In genomic region chr21:37905291-37905690, GRCh38 we compare ENCODE assay signal across 37 cellular contexts. TPM values are rescaled to one million over a fixed set of nuclear protein-coding genes. Genes with fewer than 3 reads are reported as not detected.
"Had no signal": no experiment of that assay in that cellular context is flagged by ENCODE, and none has a peak within 500 bp of the region (broad histone marks: within the 10 kb centered on the region; RNA-seq: fewer than 3 reads in every experiment).

No MANE protein-coding gene starts in this region.

- H3K4me3 Mint-ChIP-seq: activated naive CD4-positive, alpha-beta T cell treated with anti-CD3 and anti-CD28 coated beads for 36 hours; activated naive CD4-positive, alpha-beta T cell treated with anti-CD3 and anti-CD28 coated beads, Interleukin-2, amount 10 ng/mL, durations not matched to agents 7 days and 5 days; activated naive CD4-positive, alpha-beta T cell treated with anti-CD3 and anti-CD28 coated beads, Interleukin-2, amount 50 U/mL, for 24 hours; activated naive CD8-positive, alpha-beta T cell; activated naive CD8-positive, alpha-beta T cell treated with anti-CD3 and anti-CD28 coated beads for 36 hours; activated naive CD8-positive, alpha-beta T cell treated with anti-CD3 and anti-CD28 coated beads, Interleukin-2, amount 10 ng/mL, durations not matched to agents 7 days and 5 days; activated naive CD8-positive, alpha-beta T cell treated with anti-CD3 and anti-CD28 coated beads, Interleukin-2, amount 50 U/mL, for 24 hours; activated T-cell treated with anti-CD3 and anti-CD28 coated beads, Interleukin-2, amount 50 U/mL, for 24 hours; activated T-cell treated with anti-CD3 and anti-CD28 coated beads, Interleukin-2, amount 50 U/mL, for 4 hours; activated T-cell treated with anti-CD3 and anti-CD28 coated beads, Interleukin-2, amount 50 U/mL, for 72 hours; activated T-helper 1 cell treated with anti-CD3 and anti-CD28 coated beads, Interleukin-12 subunit alpha, Interleukin-12 subunit beta, Interleukin-2, Interleukin-4 antibody, amounts not matched to agents 30 ng/mL and 10 ng/mL and 1 ng/mL, durations not matched to agents 14 hours and 24 hours and 36 hours; activated T-helper 17 cell treated with anti-CD3 and anti-CD28 coated beads, Interleukin-2, amount 50 U/mL, for 72 hours; brain; central memory CD8-positive, alpha-beta T cell had no signal

- H3K4me3 ChIP-seq: adrenal gland, ascending aorta, body of pancreas, breast epithelium, cardiac muscle cell had no signal

- H3K9me3 Mint-ChIP-seq: activated naive CD4-positive, alpha-beta T cell treated with anti-CD3 and anti-CD28 coated beads for 36 hours; activated naive CD4-positive, alpha-beta T cell treated with anti-CD3 and anti-CD28 coated beads, Interleukin-2, amount 10 ng/mL, durations not matched to agents 7 days and 5 days; activated naive CD4-positive, alpha-beta T cell treated with anti-CD3 and anti-CD28 coated beads, Interleukin-2, amount 50 U/mL, for 24 hours; activated naive CD8-positive, alpha-beta T cell treated with anti-CD3 and anti-CD28 coated beads for 36 hours; activated naive CD8-positive, alpha-beta T cell treated with anti-CD3 and anti-CD28 coated beads, Interleukin-2, amount 10 ng/mL, durations not matched to agents 7 days and 5 days; activated naive CD8-positive, alpha-beta T cell treated with anti-CD3 and anti-CD28 coated beads, Interleukin-2, amount 50 U/mL, for 24 hours; activated T-cell treated with anti-CD3 and anti-CD28 coated beads, Interleukin-2, amount 50 U/mL, for 24 hours; activated T-cell treated with anti-CD3 and anti-CD28 coated beads, Interleukin-2, amount 50 U/mL, for 4 hours; activated T-cell treated with anti-CD3 and anti-CD28 coated beads, Interleukin-2, amount 50 U/mL, for 72 hours; activated T-helper 1 cell treated with anti-CD3 and anti-CD28 coated beads, Interleukin-12 subunit alpha, Interleukin-12 subunit beta, Interleukin-2, Interleukin-4 antibody, amounts not matched to agents 30 ng/mL and 10 ng/mL and 1 ng/mL, durations not matched to agents 14 hours and 24 hours and 36 hours; activated T-helper 17 cell treated with anti-CD3 and anti-CD28 coated beads, Interleukin-2, amount 50 U/mL, for 72 hours; activated T-helper 2 cell treated with anti-CD3 and anti-CD28 coated beads, Interferon-gamma antibody, Interleukin-2, Interleukin-4, amounts not matched to agents 10 μg/mL and 5 μg/mL and 100 μg/mL, durations not matched to agents 14 hours and 24 hours and 36 hours; brain; central memory CD8-positive, alpha-beta T cell had no signal

- H3K27me3 ChIP-seq: ascending aorta, body of pancreas had no signal

- ATAC-seq: activated naive CD4-positive, alpha-beta T cell treated with anti-CD3 and anti-CD28 coated beads, Interleukin-2, amount 50 U/mL, for 72 hours; activated naive CD8-positive, alpha-beta T cell treated with anti-CD3 and anti-CD28 coated beads, Interleukin-2, amount 50 U/mL, for 24 hours; activated T-cell treated with anti-CD3 and anti-CD28 coated beads, Interleukin-2, amount 50 U/mL, for 4 hours; activated T-cell treated with anti-CD3 and anti-CD28 coated beads, Interleukin-2, amount 50 U/mL, for 72 hours; activated T-helper 17 cell treated with anti-CD3 and anti-CD28 coated beads, Interleukin-2, amount 50 U/mL, for 72 hours; body of pancreas had no signal

- H3K27ac ChIP-seq: adrenal gland, ascending aorta, body of pancreas, brain microvascular endothelial cell, breast epithelium, cardiac muscle cell had no signal

- DNase-seq: activated effector memory CD4-positive, alpha-beta T cell treated with anti-CD3 and anti-CD28 coated beads, Interleukin-2, amount 50 U/mL, for 16 hours; activated effector memory CD4-positive, alpha-beta T cell treated with Interleukin-2 at 50 U/mL for 16 hours; activated gamma-delta T cell; activated gamma-delta T cell treated with Interleukin-2 at 50 U/mL for 16 hours; activated naive CD4-positive, alpha-beta T cell; activated naive CD4-positive, alpha-beta T cell treated with anti-CD3 and anti-CD28 coated beads for 36 hours; activated naive CD4-positive, alpha-beta T cell treated with anti-CD3 and anti-CD28 coated beads, Interleukin-2, amount 10 ng/mL, durations not matched to agents 7 days and 5 days; activated naive CD4-positive, alpha-beta T cell treated with anti-CD3 and anti-CD28 coated beads, Interleukin-2, amount 50 U/mL, for 16 hours; activated naive CD4-positive, alpha-beta T cell treated with Interleukin-2 at 50 U/mL for 16 hours; activated naive CD8-positive, alpha-beta T cell treated with anti-CD3 and anti-CD28 coated beads for 36 hours; activated naive CD8-positive, alpha-beta T cell treated with anti-CD3 and anti-CD28 coated beads, Interleukin-2, amount 10 ng/mL, durations not matched to agents 7 days and 5 days; activated naive CD8-positive, alpha-beta T cell treated with anti-CD3 and anti-CD28 coated beads, Interleukin-2, amount 50 U/mL, for 24 hours; activated T-cell treated with anti-CD3 and anti-CD28 coated beads, Interleukin-2, amount 50 U/mL, for 1 hour; activated T-cell treated with anti-CD3 and anti-CD28 coated beads, Interleukin-2, amount 50 U/mL, for 24 hours; activated T-cell treated with anti-CD3 and anti-CD28 coated beads, Interleukin-2, amount 50 U/mL, for 4 hours; activated T-cell treated with anti-CD3 and anti-CD28 coated beads, Interleukin-2, amount 50 U/mL, for 48 hours; activated T-cell treated with anti-CD3 and anti-CD28 coated beads, Interleukin-2, amount 50 U/mL, for 72 hours; adrenal gland; amniotic stem cell; aorta; brain microvascular endothelial cell; central memory CD4-positive, alpha-beta T cell had no signal

- H3K9me3 ChIP-seq: adrenal gland, ascending aorta, body of pancreas, breast epithelium had no signal

- H3K27me3 Mint-ChIP-seq: activated naive CD4-positive, alpha-beta T cell treated with anti-CD3 and anti-CD28 coated beads, Interleukin-2, amount 10 ng/mL, durations not matched to agents 7 days and 5 days had no signal

- FAIRE-seq: astrocyte, bronchial epithelial cell had no signal

- H3K4me1 Mint-ChIP-seq: activated naive CD4-positive, alpha-beta T cell treated with anti-CD3 and anti-CD28 coated beads, Interleukin-2, amount 10 ng/mL, durations not matched to agents 7 days and 5 days; activated naive CD4-positive, alpha-beta T cell treated with anti-CD3 and anti-CD28 coated beads, Interleukin-2, amount 50 U/mL, for 24 hours; activated naive CD8-positive, alpha-beta T cell treated with anti-CD3 and anti-CD28 coated beads for 36 hours; activated naive CD8-positive, alpha-beta T cell treated with anti-CD3 and anti-CD28 coated beads, Interleukin-2, amount 10 ng/mL, durations not matched to agents 7 days and 5 days; activated naive CD8-positive, alpha-beta T cell treated with anti-CD3 and anti-CD28 coated beads, Interleukin-2, amount 50 U/mL, for 24 hours; activated T-helper 17 cell treated with anti-CD3 and anti-CD28 coated beads, Interleukin-2, amount 50 U/mL, for 72 hours; brain; central memory CD8-positive, alpha-beta T cell had no signal

- H3K36me3 ChIP-seq: adrenal gland, ascending aorta, brain microvascular endothelial cell, breast epithelium, cardiac muscle cell had no signal

- H3K36me3 Mint-ChIP-seq: activated naive CD4-positive, alpha-beta T cell treated with anti-CD3 and anti-CD28 coated beads, Interleukin-2, amount 10 ng/mL, durations not matched to agents 7 days and 5 days; activated naive CD4-positive, alpha-beta T cell treated with anti-CD3 and anti-CD28 coated beads, Interleukin-2, amount 50 U/mL, for 24 hours; activated naive CD4-positive, alpha-beta T cell treated with anti-CD3 and anti-CD28 coated beads, Interleukin-2, amount 50 U/mL, for 72 hours; activated naive CD8-positive, alpha-beta T cell; activated naive CD8-positive, alpha-beta T cell treated with anti-CD3 and anti-CD28 coated beads for 36 hours; activated naive CD8-positive, alpha-beta T cell treated with anti-CD3 and anti-CD28 coated beads, Interleukin-2, amount 10 ng/mL, durations not matched to agents 7 days and 5 days; brain had no signal

- H3K27ac Mint-ChIP-seq: activated naive CD4-positive, alpha-beta T cell treated with anti-CD3 and anti-CD28 coated beads for 36 hours; activated naive CD4-positive, alpha-beta T cell treated with anti-CD3 and anti-CD28 coated beads, Interleukin-2, amount 10 ng/mL, durations not matched to agents 7 days and 5 days; activated naive CD4-positive, alpha-beta T cell treated with anti-CD3 and anti-CD28 coated beads, Interleukin-2, amount 50 U/mL, for 24 hours; activated naive CD4-positive, alpha-beta T cell treated with anti-CD3 and anti-CD28 coated beads, Interleukin-2, amount 50 U/mL, for 72 hours; activated naive CD8-positive, alpha-beta T cell; activated naive CD8-positive, alpha-beta T cell treated with anti-CD3 and anti-CD28 coated beads for 36 hours; activated naive CD8-positive, alpha-beta T cell treated with anti-CD3 and anti-CD28 coated beads, Interleukin-2, amount 10 ng/mL, durations not matched to agents 7 days and 5 days; activated naive CD8-positive, alpha-beta T cell treated with anti-CD3 and anti-CD28 coated beads, Interleukin-2, amount 50 U/mL, for 24 hours; activated T-cell treated with anti-CD3 and anti-CD28 coated beads, Interleukin-2, amount 50 U/mL, for 24 hours; activated T-cell treated with anti-CD3 and anti-CD28 coated beads, Interleukin-2, amount 50 U/mL, for 72 hours; activated T-helper 1 cell treated with anti-CD3 and anti-CD28 coated beads, Interleukin-12 subunit alpha, Interleukin-12 subunit beta, Interleukin-2, Interleukin-4 antibody, amounts not matched to agents 30 ng/mL and 10 ng/mL and 1 ng/mL, durations not matched to agents 14 hours and 24 hours and 36 hours; activated T-helper 17 cell treated with anti-CD3 and anti-CD28 coated beads, Interleukin-2, amount 50 U/mL, for 72 hours; activated T-helper 2 cell treated with anti-CD3 and anti-CD28 coated beads, Interferon-gamma antibody, Interleukin-2, Interleukin-4, amounts not matched to agents 10 μg/mL and 5 μg/mL and 100 μg/mL, durations not matched to agents 14 hours and 24 hours and 36 hours had no signal

- H3K4me1 ChIP-seq: adrenal gland, ascending aorta, body of pancreas, breast epithelium had no signal

RNA-seq across cellular contexts. Expression of gene KCNJ6, which starts 11.0 kb away (rescaled TPM):
- total RNA-seq: activated naive CD4-positive, alpha-beta T cell treated with anti-CD3 and anti-CD28 coated beads for 36 hours; activated naive CD4-positive, alpha-beta T cell treated with anti-CD3 and anti-CD28 coated beads, Interleukin-2, amount 50 U/mL, for 72 hours; activated naive CD8-positive, alpha-beta T cell treated with anti-CD3 and anti-CD28 coated beads for 36 hours; activated naive CD8-positive, alpha-beta T cell treated with anti-CD3 and anti-CD28 coated beads, Interleukin-2, amount 10 ng/mL, durations not matched to agents 7 days and 5 days; activated T-cell treated with anti-CD3 and anti-CD28 coated beads, Interleukin-2, amount 50 U/mL, for 4 hours; activated T-cell treated with anti-CD3 and anti-CD28 coated beads, Interleukin-2, amount 50 U/mL, for 72 hours; activated T-helper 1 cell treated with anti-CD3 and anti-CD28 coated beads, Interleukin-12 subunit alpha, Interleukin-12 subunit beta, Interleukin-2, Interleukin-4 antibody, amounts not matched to agents 30 ng/mL and 10 ng/mL and 1 ng/mL, durations not matched to agents 14 hours and 24 hours and 36 hours; activated T-helper 17 cell treated with anti-CD3 and anti-CD28 coated beads, Interleukin-2, amount 50 U/mL, for 72 hours; activated T-helper 2 cell treated with anti-CD3 and anti-CD28 coated beads, Interferon-gamma antibody, Interleukin-2, Interleukin-4, amounts not matched to agents 10 μg/mL and 5 μg/mL and 100 μg/mL, durations not matched to agents 14 hours and 24 hours and 36 hours; breast epithelium; bronchial epithelial cell; cardiac muscle cell; cardiac septum had no signal
- polyA plus RNA-seq: aorta, cardiac muscle cell had no signal
